15 cellular contexts compared by ENCODE assay signal in genomic region chr3:120442975-120443517, GRCh38. TPM values are rescaled to one million over a fixed set of nuclear protein-coding genes. Genes with fewer than 3 reads are reported as not detected.
A peak's percentile ranks its signal among the peaks of the same experiment; 100 is the strongest.
DNase-seq lines count a peak whose midpoint lies in the region; ATAC-seq, FAIRE-seq and TF ChIP-seq lines count a peak whose summit lies in the region.
"Had no signal": no experiment of that assay in that cellular context is flagged by ENCODE, and none has a peak within 500 bp of the region (broad histone marks: within the 10 kb centered on the region; RNA-seq: fewer than 3 reads in every experiment).

No MANE protein-coding gene starts in this region.

- H4K20me1 ChIP-seq in HCT116 (ENCODE audit: insufficient read depth) = no peaks in the 10 kb centered on the region
- no peaks in the 10 kb centered on the region for H4K20me1 ChIP-seq in Karpas-422 (ENCODE audit: insufficient read depth, low read depth, low read length)

- TF ChIP-seq CTCF in A549 (IDR thresholded peaks at IDR 0.05) (peak; percentile 39), HCT116 (IDR thresholded peaks at IDR 0.05 in 2 of 3, conservative IDR thresholded peaks at IDR 0.05 in 1 of 3; ENCODE audit: borderline replicate concordance in 1 of 3, insufficient read depth in 1 of 3, low read depth in 2 of 3, low read length in 2 of 3) (peak; percentile 12 to 45 (median 31); a peak in 5 of 6 replicates), brain microvascular endothelial cell (IDR thresholded peaks at IDR 0.05; ENCODE audit: low read depth, low read length, missing control alignments) (peak; percentile 66)

- H3K4me2 ChIP-seq in A549 (no peak overlapping the region), HCT116 (ENCODE audit: low read length) (no peak overlapping the region), Karpas-422 (ENCODE audit: low read depth, low read length, poor library complexity, severe bottlenecking) (no peak overlapping the region)

- H3K27ac ChIP-seq in A549 (no peak overlapping the region), HCT116 (ENCODE audit: low read depth, low read length) (no peak overlapping the region), brain microvascular endothelial cell (no peak overlapping the region), Karpas-422 (ENCODE audit: low read length) (no peak overlapping the region)

- POLR2A ChIA-PET in A549 (lab: Yijun Ruan, JAX) = no interaction called here
- POLR2A ChIA-PET in HCT116 (lab: Charles Lee) = no interaction called here

- TF ChIP-seq RAD21 in A549 (conservative IDR thresholded peaks at IDR 0.05 in 1 of 2, IDR thresholded peaks at IDR 0.05 in 1 of 2) (no peak), HCT116 (IDR thresholded peaks at IDR 0.05; ENCODE audit: low read depth) (no peak)

- RAD21 ChIA-PET in HCT116 (lab: Charles Lee; ENCODE audit: low non-redundant PET in 1 of 2, low total read pairs in 2 of 2, uncharacterized antibody in 2 of 2, unreplicated experiment in 2 of 2) = interaction anchor here (0.7 to 0.9 kb wide), 2 partner anchors 26 to 198 kb away, joined by 3 read pairs; no protein-coding TSS in a partner anchor

- no peak overlapping the region for H3K4me3 ChIP-seq in A549
- no peak overlapping the region for H3K4me3 ChIP-seq in HCT116 (replicated peaks in 1 of 2; ENCODE audit: low read depth in 1 of 2, low read length in 2 of 2)
- H3K4me3 ChIP-seq in brain microvascular endothelial cell (ENCODE audit: low read depth, low read length) = no peak overlapping the region
- no peak overlapping the region for H3K4me3 ChIP-seq in Karpas-422 (ENCODE audit: low read length)
- H3K4me3 ChIP-seq: SJSA1 had no signal

- H3K4me1 ChIP-seq in A549 = peaks cover 38% of the 10 kb centered on the region
- no peaks in the 10 kb centered on the region for H3K4me1 ChIP-seq in HCT116 (ENCODE audit: control insufficient read depth in 1 of 2, insufficient read depth in 2 of 2, low read length in 2 of 2)
- no peaks in the 10 kb centered on the region for H3K4me1 ChIP-seq in Karpas-422 (ENCODE audit: low read length)

- H3K79me2 ChIP-seq in HCT116 (ENCODE audit: insufficient read depth, low read length) = no peaks in the 10 kb centered on the region
- no peaks in the 10 kb centered on the region for H3K79me2 ChIP-seq in Karpas-422 (ENCODE audit: low read length)

- ATAC-seq in A549 = peak; percentile 45 to 49; a peak in 4 of 6 replicates
- peak; percentile 63; the same call in 1 of the 2 replicates for ATAC-seq in HCT116
- no peak for ATAC-seq in HG02623 (IDR thresholded peaks at IDR 0.05; ENCODE audit: unreplicated experiment)
- ATAC-seq: activated CD4-positive, alpha-beta T cell treated with anti-CD3 and anti-CD28 coated beads for 36 hours; naive thymus-derived CD8-positive, alpha-beta T cell had no signal

- H3K9me3 ChIP-seq in A549 = no peaks in the 10 kb centered on the region
- H3K9me3 ChIP-seq in HCT116 (ENCODE audit: control insufficient read depth in 1 of 2, insufficient read depth in 1 of 2, low read depth in 1 of 2, low read length in 2 of 2) = no peaks in the 10 kb centered on the region
- H3K9me3 ChIP-seq in Karpas-422 (ENCODE audit: low read length) = no peaks in the 10 kb centered on the region
- H3K9me3 ChIP-seq: SJSA1 had no signal

- DNase-seq in A549 (ENCODE audit: low read depth in 1 of 2, low spot score in 1 of 2) (peak in 1 of 2 experiments; percentile 15), HCT116 (ENCODE audit: low read depth, low spot score) (no peak), brain microvascular endothelial cell (no peak), iPS-NIHi7 (ENCODE audit: extremely low spot score) (peak; percentile 38), NCI-H446 (lab: John Stamatoyannopoulos, UW) (no peak), NCI-H526 (lab: John Stamatoyannopoulos, UW) (no peak), Karpas-422 (no peak)
- DNase-seq: activated CD4-positive, alpha-beta T cell treated with anti-CD3 and anti-CD28 coated beads for 36 hours; CD4-positive, CD25-positive, alpha-beta regulatory T cell; naive thymus-derived CD8-positive, alpha-beta T cell; NCI-H1048; NCI-H510A treated with DMSO at 0.1 percent for 48 hours had no signal

- no peak for TF ChIP-seq POLR2A in A549 (IDR thresholded peaks at IDR 0.05; ENCODE audit: low read length)
- no peak for TF ChIP-seq POLR2A in HCT116 (IDR thresholded peaks at IDR 0.05; ENCODE audit: borderline replicate concordance, extremely low read depth, insufficient read depth, insufficient read length)

- H2AFZ ChIP-seq in HCT116 (ENCODE audit: low read depth, low read length, poor library complexity, severe bottlenecking) = no peak overlapping the region
- H2AFZ ChIP-seq in Karpas-422 (ENCODE audit: low read length) = no peak overlapping the region

- no peak for FAIRE-seq in A549 (lab: Jason Lieb, UNC)

- no TSS peak for BruUV-seq in HCT116 (replicated peaks; lab: Mats Ljungman, UMichigan)

- no peaks in the 10 kb centered on the region; a peak in 1 of 4 replicates for H3K36me3 ChIP-seq in HCT116 (ENCODE audit: control insufficient read depth in 1 of 2, insufficient read depth in 2 of 2, low read length in 2 of 2)
- H3K36me3 ChIP-seq in brain microvascular endothelial cell (replicated peaks) = peaks cover 40% of the 10 kb centered on the region
- no peaks in the 10 kb centered on the region for H3K36me3 ChIP-seq in Karpas-422 (ENCODE audit: insufficient read depth, low read length)

- H3K27me3 ChIP-seq in HCT116 (ENCODE audit: insufficient read depth, low read length) = no peaks in the 10 kb centered on the region
- H3K27me3 ChIP-seq in brain microvascular endothelial cell (replicated peaks) = no peaks in the 10 kb centered on the region
- H3K27me3 ChIP-seq in Karpas-422 (ENCODE audit: low read length) = no peaks in the 10 kb centered on the region
- H3K27me3 ChIP-seq: SJSA1 had no signal

- CTCF ChIA-PET in A549 (lab: Yijun Ruan, JAX) = interaction anchor here (0.6 to 15.9 kb wide), 9 partner anchors 10 to 203 kb away, joined by 3 to 157 read pairs (median 5); no protein-coding TSS in a partner anchor
- CTCF ChIA-PET in HCT116 (lab: Charles Lee) = interaction anchor here (0.7 to 2.0 kb wide), 9 partner anchors 9 to 198 kb away, joined by 3 to 22 read pairs (median 4); no protein-coding TSS in a partner anchor

- intact Hi-C loops in HCT116 (cut with micrococcal nuclease) = no loop called here

- in situ Hi-C loops in brain microvascular endothelial cell (cut with HindIII; ENCODE audit: low pct_ligation_motif_present, low sequenced_read_pairs) = no loop called here

- 69% methylated on average over 2 of the region's 2 CpGs for WGBS in A549 (ENCODE audit: missing lambda C conversion rate)

- H3K9me2 ChIP-seq in HCT116 (ENCODE audit: insufficient read depth) = no peaks in the 10 kb centered on the region
- H3K9me2 ChIP-seq in Karpas-422 (replicated peaks; ENCODE audit: insufficient read depth, low read length) = no peaks in the 10 kb centered on the region

- no peak overlapping the region for H3K9ac ChIP-seq in HCT116 (ENCODE audit: low read length)
- H3K9ac ChIP-seq in Karpas-422 (ENCODE audit: low read length) = no peak overlapping the region

- TF ChIP-seq EP300 in A549 (IDR thresholded peaks at IDR 0.05) = no peak

TF ChIP-seq in A549, 52 proteins besides CTCF, POLR2A, EP300 and RAD21 (continues in another document):
- TF ChIP-seq NPAS2 (CRISPR knock-in tag; IDR thresholded peaks at IDR 0.05; ENCODE audit: borderline replicate concordance) = no peak
- TF ChIP-seq PBX3 (IDR thresholded peaks at IDR 0.05) = no peak

TF ChIP-seq in HCT116, 20 proteins besides CTCF, POLR2A, EP300 and RAD21:
- TF ChIP-seq EZH2phosphoT487 (IDR thresholded peaks at IDR 0.05; ENCODE audit: borderline replicate concordance) (no peak), YY1 (IDR thresholded peaks at IDR 0.05; ENCODE audit: extremely low read depth, insufficient replicate concordance, low read depth, low read length) (no peak), EGR1 (IDR thresholded peaks at IDR 0.05; ENCODE audit: low read depth) (no peak), FOSL1 (IDR thresholded peaks at IDR 0.05; ENCODE audit: low read depth) (no peak), SP1 (IDR thresholded peaks at IDR 0.05; ENCODE audit: low read depth) (no peak), ZBTB33 (IDR thresholded peaks at IDR 0.05; ENCODE audit: extremely low read depth, insufficient replicate concordance, low read length) (no peak), ZNF274 (IDR thresholded peaks at IDR 0.05; ENCODE audit: low read depth, low read length) (no peak), JUND (IDR thresholded peaks at IDR 0.05) (no peak), ELF1 (IDR thresholded peaks at IDR 0.05; ENCODE audit: borderline replicate concordance, low read depth) (no peak), POLR2AphosphoS5 (IDR thresholded peaks at IDR 0.05; ENCODE audit: low read depth, low read length) (no peak), MAX (IDR thresholded peaks at IDR 0.05) (no peak)

RNA-seq across cellular contexts. Expression of gene FSTL1, which starts 7.7 kb away (rescaled TPM):
- polyA plus RNA-seq in A549 (2011; rRNA removed) = 57.7 and 84.7 TPM in 2 replicates
- polyA plus RNA-seq in A549 (2012; cell fraction: cytosol; rRNA removed) = 33.0 and 40.2 TPM in 2 replicates
- 37.2 and 50.3 TPM in 2 replicates for polyA plus RNA-seq in A549 (2012; cell fraction: nucleus; rRNA removed)
- polyA plus RNA-seq in A549 (2017; fragmentation: RNase III; extraction: RNeasy Plus Mini Kit Qiagen cat#74134 plus additional on column Dnase treatment) = 115 to 119 TPM (median 118 TPM) in 3 replicates
- 63.4 and 78.2 TPM in 2 replicates for polyA minus RNA-seq in A549 (2011; rRNA and poly(A)+ RNA removed)
- 20.7 TPM for total RNA-seq in HCT116 (2021; ENCODE audit: unreplicated experiment)
- polyA plus RNA-seq in HCT116 (2012) = 22.7 and 23.4 TPM in 2 replicates
- total RNA-seq in Karpas-422 (2014; rRNA removed; shearing (Covaris generic); ENCODE audit: low replicate concordance) = not detected in 2 replicates
- total RNA-seq: activated T-helper 1 cell treated with anti-CD3 and anti-CD28 coated beads, Interleukin-12 subunit alpha, Interleukin-12 subunit beta, Interleukin-2, Interleukin-4 antibody, amounts not matched to agents 30 ng/mL and 10 ng/mL and 1 ng/mL, durations not matched to agents 14 hours and 24 hours and 36 hours had no signal
- polyA plus RNA-seq: CD4-positive, CD25-positive, alpha-beta regulatory T cell had no signal

Comparison
In these comparisons a context has a peak if more than half of its experiments do, and no peak if none do; other contexts are left out.
1. RNA of gene FSTL1, which starts 7.7 kb away (total RNA-seq): 20.7 TPM in HCT116 (single experiment); not detected in Karpas-422; every median in the first group is over 10 times any median in the second.
2. Of the 6 proteins assayed by ChIP-seq in both A549 and HCT116: peak only in A549: none; only in HCT116: none; in both: CTCF; in neither: 5.
3. Peak in every context shown above with its lines, with median percentiles within 50 percentile points of each other: CTCF ChIP-seq.